Comparison of ENCODE assay signal across 12 cellular contexts in genomic region chr20:24783631-24784492, GRCh38.
DNase-seq lines count a peak whose midpoint lies in the region; ATAC-seq and TF ChIP-seq lines count a peak whose summit lies in the region.
"Had no signal": no experiment of that assay in that cellular context is flagged by ENCODE, and none has a peak within 500 bp of the region (broad histone marks: within the 10 kb centered on the region; RNA-seq: fewer than 3 reads in every experiment).

No MANE protein-coding gene starts in this region.

- DNase-seq in D341Med (ENCODE audit: low spot score) = peak; percentile 75
- peak; percentile 10 for DNase-seq in LoVo (ENCODE audit: low spot score)
- DNase-seq in epithelial cell of proximal tubule (ENCODE audit: low read depth) = no peak
- DNase-seq in SKM-1 treated with dmso at 0.1 percent for 144 hours (lab: John Stamatoyannopoulos, UW; ENCODE audit: unreplicated experiment) = no peak
- DNase-seq in superior temporal gyrus (ENCODE audit: extremely low spot score) = no peak
- no peak for DNase-seq in osteoblast (ENCODE audit: insufficient read length, low spot score, missing footprints)
- DNase-seq: activated naive CD4-positive, alpha-beta T cell treated with Interleukin-2 at 50 U/mL for 16 hours; NCI-H1105; small intestine had no signal

- peaks cover 12% of the 10 kb centered on the region for H3K27me3 ChIP-seq in osteoblast (ENCODE audit: insufficient read depth, low read length)

- H3K4me2 ChIP-seq in osteoblast (ENCODE audit: insufficient read depth, low read length) = no peak overlapping the region

- TF ChIP-seq CTCF in epithelial cell of proximal tubule (conservative IDR thresholded peaks at IDR 0.05; ENCODE audit: low read depth, low read length) (peak; percentile 22), osteoblast (IDR thresholded peaks at IDR 0.05; ENCODE audit: extremely low read depth, low read depth, low read length) (no peak)

- H3K79me2 ChIP-seq in osteoblast (ENCODE audit: insufficient read depth, low read length) = no peaks in the 10 kb centered on the region

- H3K9me3 ChIP-seq in osteoblast (ENCODE audit: low read depth, low read length) = no peaks in the 10 kb centered on the region
- H3K9me3 ChIP-seq: thoracic aorta had no signal

- no peak overlapping the region for H3K4me3 ChIP-seq in epithelial cell of proximal tubule (ENCODE audit: low read depth, low read length)
- no peak overlapping the region for H3K4me3 ChIP-seq in osteoblast (ENCODE audit: insufficient read depth, low read length)
- H3K4me3 ChIP-seq: thoracic aorta had no signal

- ATAC-seq in GM18511 (IDR thresholded peaks at IDR 0.05; ENCODE audit: unreplicated experiment) (peak; percentile 57), GM18873 (IDR thresholded peaks at IDR 0.05; ENCODE audit: low FRiP score, unreplicated experiment) (no peak)

- H3K36me3 ChIP-seq in osteoblast (ENCODE audit: insufficient read depth, low read length) = no peaks in the 10 kb centered on the region
- H3K36me3 ChIP-seq: thoracic aorta had no signal

- no peak overlapping the region for H3K27ac ChIP-seq in osteoblast (ENCODE audit: low read depth, low read length)
- H3K27ac ChIP-seq: thoracic aorta had no signal

- H2AFZ ChIP-seq in osteoblast (ENCODE audit: low read length) = no peak overlapping the region

- peaks cover 5% of the 10 kb centered on the region for H3K4me1 ChIP-seq in osteoblast (ENCODE audit: insufficient read depth, low read length)

- no peaks in the 10 kb centered on the region for H4K20me1 ChIP-seq in osteoblast (ENCODE audit: insufficient read depth, low read length)

Comparison
In these comparisons a context has a peak if more than half of its experiments do, and no peak if none do; other contexts are left out.
1. DNase-seq: peak in D341Med (single experiment) and LoVo (single experiment); none in epithelial cell of proximal tubule (single experiment), SKM-1 treated with dmso at 0.1 percent for 144 hours (single experiment), superior temporal gyrus (single experiment) and osteoblast (single experiment).